In genomic region chr10:73501651-73502050, GRCh38 we compare ENCODE assay signal across 13 cellular contexts. TPM values are rescaled to one million over a fixed set of nuclear protein-coding genes. Genes with fewer than 3 reads are reported as not detected.
DNase-seq lines count a peak whose midpoint lies in the region; ATAC-seq and TF ChIP-seq lines count a peak whose summit lies in the region.
"Had no signal": no experiment of that assay in that cellular context is flagged by ENCODE, and none has a peak within 500 bp of the region (broad histone marks: within the 10 kb centered on the region; RNA-seq: fewer than 3 reads in every experiment).

No MANE protein-coding gene starts in this region.

- ATAC-seq in activated CD8-positive, alpha-beta memory T cell treated with anti-CD3 and anti-CD28 coated beads, Interleukin-2, amount 10 ng/mL, durations not matched to agents 7 days and 5 days = peak; percentile 27
- ATAC-seq: HepG2 had no signal

- H3K4me3 Mint-ChIP-seq in activated CD8-positive, alpha-beta memory T cell treated with anti-CD3 and anti-CD28 coated beads, Interleukin-2, amount 10 ng/mL, durations not matched to agents 7 days and 5 days = no peak overlapping the region
- H3K4me3 Mint-ChIP-seq in activated T-helper 2 cell treated with anti-CD3 and anti-CD28 coated beads, Interferon-gamma antibody, Interleukin-2, Interleukin-4, amounts not matched to agents 10 μg/mL and 5 μg/mL and 100 μg/mL, durations not matched to agents 14 hours and 24 hours and 36 hours (ENCODE audit: low read depth) = peak overlapping the region; percentile 7
- H3K4me3 Mint-ChIP-seq in nephron progenitor cell = no peak overlapping the region

- H3K27me3 Mint-ChIP-seq in activated CD8-positive, alpha-beta memory T cell treated with anti-CD3 and anti-CD28 coated beads, Interleukin-2, amount 10 ng/mL, durations not matched to agents 7 days and 5 days = no peaks in the 10 kb centered on the region
- no peaks in the 10 kb centered on the region for H3K27me3 Mint-ChIP-seq in activated T-helper 2 cell treated with anti-CD3 and anti-CD28 coated beads, Interferon-gamma antibody, Interleukin-2, Interleukin-4, amounts not matched to agents 10 μg/mL and 5 μg/mL and 100 μg/mL, durations not matched to agents 14 hours and 24 hours and 36 hours (ENCODE audit: low read depth)
- H3K27me3 Mint-ChIP-seq in nephron progenitor cell (ENCODE audit: low read depth, poor library complexity) = no peaks in the 10 kb centered on the region

- CTCF ChIA-PET in activated CD8-positive, alpha-beta memory T cell treated with anti-CD3 and anti-CD28 coated beads, Interleukin-2, amount 10 ng/mL, durations not matched to agents 7 days and 5 days (lab: Charles Lee) = interaction anchor here (0.8 to 2.1 kb wide), 2 partner anchors 27 to 142 kb away, joined by 3 to 10 read pairs; no protein-coding TSS in a partner anchor

- H3K9me3 Mint-ChIP-seq in activated CD8-positive, alpha-beta memory T cell treated with anti-CD3 and anti-CD28 coated beads, Interleukin-2, amount 10 ng/mL, durations not matched to agents 7 days and 5 days (ENCODE audit: low read depth) = no peaks in the 10 kb centered on the region
- H3K9me3 Mint-ChIP-seq in activated T-helper 2 cell treated with anti-CD3 and anti-CD28 coated beads, Interferon-gamma antibody, Interleukin-2, Interleukin-4, amounts not matched to agents 10 μg/mL and 5 μg/mL and 100 μg/mL, durations not matched to agents 14 hours and 24 hours and 36 hours = no peaks in the 10 kb centered on the region
- H3K9me3 Mint-ChIP-seq in nephron progenitor cell = no peaks in the 10 kb centered on the region

- H3K4me1 Mint-ChIP-seq in activated CD8-positive, alpha-beta memory T cell treated with anti-CD3 and anti-CD28 coated beads, Interleukin-2, amount 10 ng/mL, durations not matched to agents 7 days and 5 days = peaks cover 20% of the 10 kb centered on the region
- H3K4me1 Mint-ChIP-seq in activated T-helper 2 cell treated with anti-CD3 and anti-CD28 coated beads, Interferon-gamma antibody, Interleukin-2, Interleukin-4, amounts not matched to agents 10 μg/mL and 5 μg/mL and 100 μg/mL, durations not matched to agents 14 hours and 24 hours and 36 hours (ENCODE audit: low read depth) = peaks cover 29% of the 10 kb centered on the region
- H3K4me1 Mint-ChIP-seq in nephron progenitor cell = peaks cover 7% of the 10 kb centered on the region

- H3K27ac Mint-ChIP-seq in activated CD8-positive, alpha-beta memory T cell treated with anti-CD3 and anti-CD28 coated beads, Interleukin-2, amount 10 ng/mL, durations not matched to agents 7 days and 5 days = peak overlapping the region; percentile 72
- peak overlapping the region; percentile 80 for H3K27ac Mint-ChIP-seq in activated T-helper 2 cell treated with anti-CD3 and anti-CD28 coated beads, Interferon-gamma antibody, Interleukin-2, Interleukin-4, amounts not matched to agents 10 μg/mL and 5 μg/mL and 100 μg/mL, durations not matched to agents 14 hours and 24 hours and 36 hours
- H3K27ac Mint-ChIP-seq in nephron progenitor cell = peak overlapping the region; percentile 4

- no peak for DNase-seq in activated CD8-positive, alpha-beta memory T cell treated with anti-CD3 and anti-CD28 coated beads, Interleukin-2, amount 10 ng/mL, durations not matched to agents 7 days and 5 days
- no peak for DNase-seq in activated CD8-positive, alpha-beta memory T cell treated with anti-CD3 and anti-CD28 coated beads, Interleukin-2, amount 50 U/mL, for 4 hours
- DNase-seq in MV-4-11 (lab: John Stamatoyannopoulos, UW) = peak; percentile 68
- no peak for DNase-seq in activated T-helper 2 cell treated with anti-CD3 and anti-CD28 coated beads, Interferon-gamma antibody, Interleukin-2, Interleukin-4, amounts not matched to agents 10 μg/mL and 5 μg/mL and 100 μg/mL, durations not matched to agents 14 hours and 24 hours and 36 hours (ENCODE audit: low spot score)
- DNase-seq in nephron progenitor cell = no peak
- no peak for DNase-seq in COR-L47 (lab: John Stamatoyannopoulos, UW)
- DNase-seq in NCI-H524 (lab: John Stamatoyannopoulos, UW) = no peak
- no peak for DNase-seq in NCI-H1417 treated with DMSO at 0.1 percent for 48 hours (lab: John Stamatoyannopoulos, UW)
- DNase-seq: activated CD4-positive, alpha-beta T cell treated with anti-CD3 and anti-CD28 coated beads, Interleukin-2, amount 50 U/mL, for 48 hours; NCI-H226; SHP77 treated with DMSO at 0.1 percent for 48 hours; testis had no signal

- no peak for TF ChIP-seq CTCF in nephron progenitor cell (IDR thresholded peaks at IDR 0.05)

- intact Hi-C loops in activated T-helper 2 cell treated with anti-CD3 and anti-CD28 coated beads, Interferon-gamma antibody, Interleukin-2, Interleukin-4, amounts not matched to agents 10 μg/mL and 5 μg/mL and 100 μg/mL, durations not matched to agents 14 hours and 24 hours and 36 hours (cut with micrococcal nuclease) = no loop called here

- H3K36me3 Mint-ChIP-seq in activated CD8-positive, alpha-beta memory T cell treated with anti-CD3 and anti-CD28 coated beads, Interleukin-2, amount 10 ng/mL, durations not matched to agents 7 days and 5 days = peaks cover 26% of the 10 kb centered on the region
- peaks cover 41% of the 10 kb centered on the region for H3K36me3 Mint-ChIP-seq in activated T-helper 2 cell treated with anti-CD3 and anti-CD28 coated beads, Interferon-gamma antibody, Interleukin-2, Interleukin-4, amounts not matched to agents 10 μg/mL and 5 μg/mL and 100 μg/mL, durations not matched to agents 14 hours and 24 hours and 36 hours (ENCODE audit: low read depth)
- peaks cover 64% of the 10 kb centered on the region for H3K36me3 Mint-ChIP-seq in nephron progenitor cell (ENCODE audit: low read depth)

RNA-seq across cellular contexts. Expression of gene PPP3CB, which starts 5.8 kb away (rescaled TPM):
- 10 to 100 TPM; 48.7 to 49.1 TPM for total RNA-seq in activated CD8-positive, alpha-beta memory T cell treated with anti-CD3 and anti-CD28 coated beads, Interleukin-2, amount 10 ng/mL, durations not matched to agents 7 days and 5 days
- total RNA-seq in activated T-helper 2 cell treated with anti-CD3 and anti-CD28 coated beads, Interferon-gamma antibody, Interleukin-2, Interleukin-4, amounts not matched to agents 10 μg/mL and 5 μg/mL and 100 μg/mL, durations not matched to agents 14 hours and 24 hours and 36 hours = 45.4 and 46.0 TPM in 2 replicates

Comparison
In these comparisons a context has a peak if more than half of its experiments do, and no peak if none do; other contexts are left out.
1. H3K27ac Mint-ChIP-seq: peak in every context shown above with its lines; median percentile 80 in activated T-helper 2 cell treated with anti-CD3 and anti-CD28 coated beads, Interferon-gamma antibody, Interleukin-2, Interleukin-4, amounts not matched to agents 10 μg/mL and 5 μg/mL and 100 μg/mL, durations not matched to agents 14 hours and 24 hours and 36 hours; 72 in activated CD8-positive, alpha-beta memory T cell treated with anti-CD3 and anti-CD28 coated beads, Interleukin-2, amount 10 ng/mL, durations not matched to agents 7 days and 5 days; 4 in nephron progenitor cell.